Comparison of ENCODE assay signal across 8 cellular contexts in the genomic region with DNA sequence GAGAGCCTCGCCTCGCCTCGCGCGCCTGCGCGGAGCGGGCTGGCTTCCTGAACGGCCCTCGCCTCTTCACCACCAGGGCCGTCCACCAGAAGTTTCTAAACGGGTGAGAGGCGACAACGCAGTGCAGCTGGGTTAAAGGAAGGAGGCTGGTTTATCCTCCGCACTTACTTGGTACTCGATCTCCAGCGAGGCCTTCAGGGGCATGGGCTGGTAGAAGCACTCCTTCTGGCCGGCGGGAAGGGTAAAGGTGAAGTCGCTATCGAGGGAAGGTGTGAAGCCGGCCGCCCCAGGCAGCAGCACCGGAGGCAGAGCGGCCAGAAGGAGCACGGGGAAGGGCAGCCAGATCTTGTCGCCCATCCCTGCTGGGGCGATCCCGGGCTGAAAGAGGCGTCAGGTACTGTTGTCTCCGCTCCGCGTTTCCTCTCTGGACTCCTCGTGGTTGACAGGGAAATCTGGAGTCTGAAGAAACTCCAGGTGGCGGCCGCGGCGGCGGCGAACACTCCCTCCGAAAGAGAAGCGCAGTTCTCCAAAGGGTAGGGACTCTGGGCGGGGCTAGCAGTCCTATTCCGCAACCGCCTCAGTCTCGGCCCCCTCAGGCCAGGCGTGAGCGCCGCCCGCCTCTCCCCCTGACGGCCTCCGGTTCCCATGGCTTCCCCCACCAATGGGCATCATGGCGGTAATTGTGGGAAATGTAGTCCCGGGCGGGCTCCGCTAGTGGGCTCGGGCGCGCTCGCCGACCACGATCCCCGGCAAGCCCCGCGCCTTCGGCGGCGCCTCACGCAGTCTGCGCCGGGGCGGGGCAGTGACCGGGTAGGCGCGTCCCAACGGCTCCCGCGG. TPM values are rescaled to one million over a fixed set of nuclear protein-coding genes. Genes with fewer than 3 reads are reported as not detected.
DNase-seq lines count a peak whose midpoint lies in the region; ATAC-seq, FAIRE-seq and TF ChIP-seq lines count a peak whose summit lies in the region.

A gene (minus strand): TSS at position 528 of the 837 bp plus-strand sequence. CDS start 171 bp downstream, at position 357.

- H4K20me1 ChIP-seq in BLaER1: peaks cover 42% of the 10 kb centered on the region

- peak within 1 kb of the TSS; percentile 89 for H3K4me3 Mint-ChIP-seq in activated CD4-positive, alpha-beta T cell treated with anti-CD3 and anti-CD28 coated beads for 36 hours

- peak within 1 kb of the TSS; percentile 86 for H3K4me2 ChIP-seq in BLaER1

- H3K36me3 Mint-ChIP-seq in activated CD4-positive, alpha-beta T cell treated with anti-CD3 and anti-CD28 coated beads for 36 hours (ENCODE audit: low read depth): peaks cover 29% of the 10 kb centered on the region

- no peaks in the 10 kb centered on the region for H3K9me3 ChIP-seq in BLaER1

- no peaks in the 10 kb centered on the region for H3K9me3 Mint-ChIP-seq in activated CD4-positive, alpha-beta T cell treated with anti-CD3 and anti-CD28 coated beads for 36 hours (ENCODE audit: low read depth)

- H3K4me3 ChIP-seq in BLaER1 (peak within 1 kb of the TSS; percentile 90), choroid plexus epithelial cell (ENCODE audit: low read depth, low read length) (peak within 1 kb of the TSS; percentile 99), kidney epithelial cell (ENCODE audit: low read depth, low read length) (peak within 1 kb of the TSS; percentile 64)

- H3K9ac ChIP-seq in BLaER1: peak within 1 kb of the TSS; percentile 90

- H3K4me1 Mint-ChIP-seq in activated CD4-positive, alpha-beta T cell treated with anti-CD3 and anti-CD28 coated beads for 36 hours: peaks cover 41% of the 10 kb centered on the region

- intact Hi-C loops in activated CD4-positive, alpha-beta T cell treated with anti-CD3 and anti-CD28 coated beads for 36 hours (cut with DNase I, micrococcal nuclease): loop anchor here (1.0 to 10.0 kb wide), 13 partner anchors 9 to 1235 kb away; a partner anchor contains a TSS

- H3K27me3 ChIP-seq in BLaER1: no peaks in the 10 kb centered on the region
- no peaks in the 10 kb centered on the region for H3K27me3 ChIP-seq in kidney epithelial cell (ENCODE audit: control insufficient read depth, insufficient read depth, low read length)

- H3K27ac ChIP-seq in BLaER1: peak within 1 kb of the TSS; percentile 89

- ATAC-seq in HG03457 (IDR thresholded peaks at IDR 0.05; ENCODE audit: unreplicated experiment): peak; percentile 79
- peak; percentile 85 for ATAC-seq in activated CD4-positive, alpha-beta T cell treated with anti-CD3 and anti-CD28 coated beads for 36 hours

- CTCF ChIA-PET in activated CD4-positive, alpha-beta T cell treated with anti-CD3 and anti-CD28 coated beads for 36 hours (lab: Charles Lee): no interaction called here

- H3K27me3 Mint-ChIP-seq in activated CD4-positive, alpha-beta T cell treated with anti-CD3 and anti-CD28 coated beads for 36 hours: no peaks in the 10 kb centered on the region

- peak; percentile 98 for FAIRE-seq in GM19239 (lab: Jason Lieb, UNC)

- peak within 1 kb of the TSS; percentile 99 for H3K27ac Mint-ChIP-seq in activated CD4-positive, alpha-beta T cell treated with anti-CD3 and anti-CD28 coated beads for 36 hours

- H3K36me3 ChIP-seq in BLaER1 (peaks cover 16% of the 10 kb centered on the region), kidney epithelial cell (ENCODE audit: control insufficient read depth, insufficient read depth, low read length) (no peaks in the 10 kb centered on the region)

- H3K4me1 ChIP-seq in BLaER1: peaks cover 34% of the 10 kb centered on the region

- peak; percentile 34 for TF ChIP-seq CTCF in choroid plexus epithelial cell (conservative IDR thresholded peaks at IDR 0.05; ENCODE audit: low read depth, low read length)
- TF ChIP-seq CTCF in kidney epithelial cell (IDR thresholded peaks at IDR 0.05; ENCODE audit: insufficient read depth, low read length, poor library complexity, severe bottlenecking): no peak

- POLR2A ChIA-PET in activated CD4-positive, alpha-beta T cell treated with anti-CD3 and anti-CD28 coated beads for 36 hours (lab: Charles Lee): no interaction called here

- peak; percentile 52 for DNase-seq in GM19239 (ENCODE audit: insufficient read length, low spot score)
- DNase-seq in NCI-H524 (lab: John Stamatoyannopoulos, UW): peak; percentile 88 to 97
- peak; percentile 98 for DNase-seq in activated CD4-positive, alpha-beta T cell treated with anti-CD3 and anti-CD28 coated beads for 36 hours
- DNase-seq in choroid plexus epithelial cell (ENCODE audit: low read depth): peak; percentile 99
- peak; percentile 88 for DNase-seq in kidney epithelial cell (ENCODE audit: low read depth)
- peak; percentile 91 to 93 for DNase-seq in stimulated activated CD4-positive, alpha-beta T cell treated with anti-CD3 and anti-CD28 coated beads, Interleukin-15, amount 100 ng/mL, for 48 hours (ENCODE audit: low read depth in 2 of 2)

RNA-seq across cellular contexts. Expression of the gene that starts here (rescaled TPM):
- 10 to 100 TPM; 32.6 to 33.0 TPM for total RNA-seq in activated CD4-positive, alpha-beta T cell treated with anti-CD3 and anti-CD28 coated beads for 36 hours
- 58.5 and 64.6 TPM in 2 replicates for total RNA-seq in kidney epithelial cell

Comparison
In these comparisons a context has a peak if more than half of its experiments do, and no peak if none do; other contexts are left out.
1. Peak in every context shown above with its lines: DNase-seq, ATAC-seq, H3K4me3 ChIP-seq and H3K27ac ChIP-seq.